27 cellular contexts compared by ENCODE assay signal in the genomic region with DNA sequence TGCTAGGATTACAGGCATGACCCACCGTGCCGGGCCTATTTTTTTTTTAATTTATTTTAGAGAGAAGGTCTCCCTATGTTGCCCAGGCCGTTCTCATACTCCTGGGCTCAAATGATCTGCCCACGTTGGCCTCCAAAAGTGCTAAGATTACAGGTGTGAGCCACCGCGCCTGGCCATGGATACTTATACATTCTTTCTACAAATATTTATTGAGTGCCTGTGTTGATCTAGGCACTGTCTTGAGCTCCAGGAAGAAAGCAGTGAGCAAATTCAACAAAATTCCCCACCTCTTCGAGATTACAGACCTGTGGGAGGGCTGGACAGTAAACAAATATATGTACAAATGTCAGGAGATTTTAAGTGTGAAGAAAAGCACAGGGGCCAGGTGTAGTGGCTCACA. TPM values are rescaled to one million over a fixed set of nuclear protein-coding genes. Genes with fewer than 3 reads are reported as not detected.
A peak's percentile ranks its signal among the peaks of the same experiment; 100 is the strongest.
DNase-seq lines count a peak whose midpoint lies in the region; ATAC-seq and TF ChIP-seq lines count a peak whose summit lies in the region.
"Had no signal": no experiment of that assay in that cellular context is flagged by ENCODE, and none has a peak within 500 bp of the region (broad histone marks: within the 10 kb centered on the region; RNA-seq: fewer than 3 reads in every experiment).

No MANE protein-coding gene starts in this region.

- TF ChIP-seq POLR2A in sigmoid colon (IDR thresholded peaks at IDR 0.05), result no peak

- intact Hi-C loops in left colon (cut with DNase I, micrococcal nuclease) (no loop called here), sigmoid colon (cut with DNase I) (loop anchor here (10.0 kb wide), 1 partner anchor 322 kb away; a partner anchor contains a TSS), heart right ventricle (cut with DNase I) (no loop called here)

- no peaks in the 10 kb centered on the region for H3K36me3 ChIP-seq in sigmoid colon
- no peaks in the 10 kb centered on the region for H3K36me3 ChIP-seq in heart right ventricle
- H3K36me3 ChIP-seq: BLaER1 treated with 17β-estradiol and CSF1 and Interleukin-3, amounts not matched to agents 10 nM and 100 nM had no signal

- DNase-seq in NCI-H146 (lab: John Stamatoyannopoulos, UW), result peak; percentile 10
- no peak for DNase-seq in NCI-H146 treated with DMSO at 0.1 percent for 48 hours (lab: John Stamatoyannopoulos, UW; ENCODE audit: unreplicated experiment)
- no peak for DNase-seq in left colon
- DNase-seq in sigmoid colon, result no peak
- no peak for DNase-seq in HT-29 (ENCODE audit: low spot score)
- no peak for DNase-seq in heart right ventricle
- no peak for DNase-seq in midbrain (lab: John Stamatoyannopoulos, UW)
- DNase-seq in kidney glomerular epithelial cell (lab: John Stamatoyannopoulos, UW), result no peak
- DNase-seq: ACHN; CD8-positive, alpha-beta memory T cell; DMS53; GDM1; GOT3; HCEC 1CT; KG1; NCI-H1105; NCI-H1694; NCI-H2081; NCI-H2171; NCI-H345; NCI-H524; NCI-H774; NK-92 treated with Interleukin-12 subunit alpha and Interleukin-12 subunit beta, amount 100 ng/mL, for 24 hours had no signal

- no peaks in the 10 kb centered on the region for H3K27me3 ChIP-seq in sigmoid colon
- no peaks in the 10 kb centered on the region for H3K27me3 ChIP-seq in heart right ventricle
- H3K27me3 ChIP-seq: BLaER1 treated with 17β-estradiol and CSF1 and Interleukin-3, amounts not matched to agents 10 nM and 100 nM had no signal

- H3K4me1 ChIP-seq in sigmoid colon, result peaks cover 0 to 25% (median 16%) of the 10 kb centered on the region in 4 donors
- H3K4me1 ChIP-seq in heart right ventricle, result peaks cover 0 to 11% (median 1%) of the 10 kb centered on the region in 9 donors

- no peak for TF ChIP-seq CTCF in sigmoid colon (IDR thresholded peaks at IDR 0.05)
- no peak for TF ChIP-seq CTCF in heart right ventricle (IDR thresholded peaks at IDR 0.05)

- no peak for TF ChIP-seq EP300 in sigmoid colon (IDR thresholded peaks at IDR 0.05)

- H3K9me3 ChIP-seq in sigmoid colon (no peaks in the 10 kb centered on the region), heart right ventricle (no peaks in the 10 kb centered on the region)
- H3K9me3 ChIP-seq: BLaER1 treated with 17β-estradiol and CSF1 and Interleukin-3, amounts not matched to agents 10 nM and 100 nM had no signal

- H3K27ac ChIP-seq in sigmoid colon, result peak overlapping the region in 3 of 4 donors; percentile 61 to 80 (median 64)
- no peak overlapping the region for H3K27ac ChIP-seq in heart right ventricle
- H3K27ac ChIP-seq: 22Rv1; BLaER1 treated with 17β-estradiol and CSF1 and Interleukin-3, amounts not matched to agents 10 nM and 100 nM; HL-60 had no signal

- 55 to 82% methylated on average over 7 of the region's 7 CpGs for WGBS in sigmoid colon, 2 donors
- WGBS in heart right ventricle, 2 donors, result 90 to 93% methylated on average over 7 of the region's 7 CpGs

- no peak overlapping the region for H3K4me3 ChIP-seq in sigmoid colon
- no peak overlapping the region for H3K4me3 ChIP-seq in heart right ventricle
- H3K4me3 ChIP-seq: BLaER1 treated with 17β-estradiol and CSF1 and Interleukin-3, amounts not matched to agents 10 nM and 100 nM had no signal

- ATAC-seq in left colon (peak; percentile 52), heart right ventricle (no peak)
- ATAC-seq: Panc1 had no signal

RNA-seq across cellular contexts. Expression of a gene that starts 37.9 kb away (rescaled TPM):
- total RNA-seq in left colon (10 to 100 TPM; 17.1 to 22.0 TPM), sigmoid colon (10 to 100 TPM in 2 of 4 donors, 1 to 10 TPM in 2; 5.0 to 15.8 (median 10.8) TPM), heart right ventricle (10 to 100 TPM in 8 of 10 donors, 1 to 10 TPM in 2; 9.7 to 16.0 (median 12.9) TPM)
- polyA plus RNA-seq in sigmoid colon (10 to 100 TPM; 14.8 to 17.4 (median 16.9) TPM), heart right ventricle (10 to 100 TPM in 1 of 2 donors, 1 to 10 TPM in 1; 6.0 to 14.1 TPM)
- 10.9 and 14.0 TPM in 2 replicates for total RNA-seq in HT-29 (2014; rRNA removed; shearing (Covaris generic))

RNA-seq across cellular contexts. Expression of a gene that starts 38.1 kb away (rescaled TPM):
- total RNA-seq in left colon (10 to 100 TPM; 95.3 to 98.4 TPM), sigmoid colon (10 to 100 TPM; 69.0 to 79.5 (median 72.5) TPM), heart right ventricle (10 to 100 TPM; 41.6 to 59.1 (median 47.3) TPM)
- polyA plus RNA-seq in sigmoid colon (10 to 100 TPM; 88.7 to 98.5 (median 89.9) TPM), heart right ventricle (10 to 100 TPM; 29.0 to 55.5 TPM)
- total RNA-seq in HT-29 (2014; rRNA removed; shearing (Covaris generic)), result 181 and 203 TPM in 2 replicates

RNA-seq across cellular contexts. Expression of a gene that starts 51.0 kb away (rescaled TPM):
- total RNA-seq in left colon (10 to 100 TPM; 17.0 to 21.7 TPM), sigmoid colon (not detected), heart right ventricle (not detected)
- polyA plus RNA-seq in sigmoid colon (10 to 100 TPM in 2 of 3 donors, 1 to 10 TPM in 1; 9.6 to 15.7 (median 13.2) TPM), heart right ventricle (not detected)
- 17.9 and 18.8 TPM in 2 replicates for total RNA-seq in HT-29 (2014; rRNA removed; shearing (Covaris generic))
- total RNA-seq: CD8-positive, alpha-beta memory T cell had no signal
- polyA plus RNA-seq: CD8-positive, alpha-beta memory T cell had no signal

Comparison
In these comparisons a context has a peak if more than half of its experiments do, and no peak if none do; other contexts are left out.
1. H3K27ac ChIP-seq: peak in sigmoid colon (3 of 4); none in heart right ventricle (0 of 10).
2. RNA of a gene that starts 51.0 kb away (total RNA-seq): 17.0 to 21.7 TPM in left colon and 17.9 to 18.8 TPM in HT-29; not detected in sigmoid colon and not detected in heart right ventricle; every median in the first group is over 10 times any median in the second.